In genomic region chr19:41861846-41862245, GRCh38 we compare ENCODE assay signal across 9 cellular contexts. TPM values are rescaled to one million over a fixed set of nuclear protein-coding genes. Genes with fewer than 3 reads are reported as not detected.
DNase-seq lines count a peak whose midpoint lies in the region; ATAC-seq and TF ChIP-seq lines count a peak whose summit lies in the region.
"Had no signal": no experiment of that assay in that cellular context is flagged by ENCODE, and none has a peak within 500 bp of the region (broad histone marks: within the 10 kb centered on the region; RNA-seq: fewer than 3 reads in every experiment).

No MANE protein-coding gene starts in this region.

- no peaks in the 10 kb centered on the region for H3K27me3 Mint-ChIP-seq in activated T-cell treated with anti-CD3 and anti-CD28 coated beads, Interleukin-2, amount 50 U/mL, for 4 hours (ENCODE audit: low read depth)
- no peaks in the 10 kb centered on the region for H3K27me3 Mint-ChIP-seq in activated T-cell treated with anti-CD3 and anti-CD28 coated beads, Interleukin-2, amount 50 U/mL, for 72 hours (ENCODE audit: low read depth)
- no peaks in the 10 kb centered on the region for H3K27me3 Mint-ChIP-seq in stimulated activated naive CD8-positive, alpha-beta T cell treated with anti-CD3 and anti-CD28 coated beads, Interleukin-15, amount 100 ng/mL, for 72 hours

- TF ChIP-seq CTCF in hepatocyte (IDR thresholded peaks at IDR 0.05; ENCODE audit: poor library complexity) (no peak), esophagus squamous epithelium (IDR thresholded peaks at IDR 0.05) (no peak)

- H3K27ac ChIP-seq in hepatocyte (no peak overlapping the region), esophagus squamous epithelium (no peak overlapping the region)

- no peak overlapping the region for H2AFZ ChIP-seq in hepatocyte

- H3K4me1 ChIP-seq in hepatocyte (ENCODE audit: insufficient read depth): peaks cover 14% of the 10 kb centered on the region
- H3K4me1 ChIP-seq in esophagus squamous epithelium: peaks cover 17 to 69% (median 48%) of the 10 kb centered on the region in 3 donors

- H3K4me3 ChIP-seq in hepatocyte (no peak overlapping the region), esophagus squamous epithelium (peak overlapping the region in 2 of 4 donors; percentile 94 to 97)

- no peaks in the 10 kb centered on the region for H3K9me2 ChIP-seq in hepatocyte (replicated peaks; ENCODE audit: insufficient read depth)

- H3K4me2 ChIP-seq in hepatocyte: peak overlapping the region; percentile 97

- H3K36me3 ChIP-seq in hepatocyte (replicated peaks; ENCODE audit: insufficient read depth, low read depth) (no peaks in the 10 kb centered on the region), esophagus squamous epithelium (peaks cover 17 to 61% (median 35%) of the 10 kb centered on the region in 3 donors)

- ATAC-seq in activated T-cell treated with anti-CD3 and anti-CD28 coated beads, Interleukin-2, amount 50 U/mL, for 4 hours: no peak
- ATAC-seq in activated T-cell treated with anti-CD3 and anti-CD28 coated beads, Interleukin-2, amount 50 U/mL, for 72 hours (replicated peaks in 1 of 2): no peak
- no peak for ATAC-seq in stimulated activated naive CD8-positive, alpha-beta T cell treated with anti-CD3 and anti-CD28 coated beads, Interleukin-15, amount 100 ng/mL, for 72 hours
- no peak for ATAC-seq in HG02571 (IDR thresholded peaks at IDR 0.05; ENCODE audit: unreplicated experiment)

- no peak for TF ChIP-seq POLR2A in esophagus squamous epithelium (IDR thresholded peaks at IDR 0.05)

- peaks cover 61% of the 10 kb centered on the region for H3K79me2 ChIP-seq in hepatocyte

- H3K36me3 Mint-ChIP-seq in activated T-cell treated with anti-CD3 and anti-CD28 coated beads, Interleukin-2, amount 50 U/mL, for 4 hours (ENCODE audit: insufficient read depth): peaks cover 44% of the 10 kb centered on the region
- H3K36me3 Mint-ChIP-seq in activated T-cell treated with anti-CD3 and anti-CD28 coated beads, Interleukin-2, amount 50 U/mL, for 72 hours (ENCODE audit: insufficient read depth in 2 of 2): peaks cover 25 to 57% of the 10 kb centered on the region in 2 donors

- intact Hi-C loops in esophagus squamous epithelium (cut with DNase I): no loop called here

- H3K27ac Mint-ChIP-seq in activated T-cell treated with anti-CD3 and anti-CD28 coated beads, Interleukin-2, amount 50 U/mL, for 72 hours: peak overlapping the region; percentile 86
- H3K27ac Mint-ChIP-seq in stimulated activated naive CD8-positive, alpha-beta T cell treated with anti-CD3 and anti-CD28 coated beads, Interleukin-15, amount 100 ng/mL, for 72 hours: peak overlapping the region; percentile 97 to 99

- WGBS in hepatocyte (ENCODE audit: low lambda C conversion rate, missing lambda C conversion rate): 92% methylated on average over 9 of the region's 9 CpGs
- WGBS in esophagus squamous epithelium, 2 donors: 55 to 68% methylated on average over 7 to 8 of the region's 9 CpGs

- H3K27me3 ChIP-seq in hepatocyte (no peaks in the 10 kb centered on the region), esophagus squamous epithelium (no peaks in the 10 kb centered on the region)
- H3K27me3 ChIP-seq: adrenal gland had no signal

- peaks cover 54% of the 10 kb centered on the region for H4K20me1 ChIP-seq in hepatocyte (ENCODE audit: insufficient read depth, poor library complexity, severe bottlenecking)

- peak overlapping the region; percentile 88 for H3K4me3 Mint-ChIP-seq in activated T-cell treated with anti-CD3 and anti-CD28 coated beads, Interleukin-2, amount 50 U/mL, for 4 hours
- H3K4me3 Mint-ChIP-seq in activated T-cell treated with anti-CD3 and anti-CD28 coated beads, Interleukin-2, amount 50 U/mL, for 72 hours: peak overlapping the region; percentile 91 to 99
- H3K4me3 Mint-ChIP-seq in stimulated activated naive CD8-positive, alpha-beta T cell treated with anti-CD3 and anti-CD28 coated beads, Interleukin-15, amount 100 ng/mL, for 72 hours: peak overlapping the region; percentile 86 to 90

- peaks cover 55% of the 10 kb centered on the region for H3K4me1 Mint-ChIP-seq in activated T-cell treated with anti-CD3 and anti-CD28 coated beads, Interleukin-2, amount 50 U/mL, for 4 hours (ENCODE audit: low read depth)
- peaks cover 64% of the 10 kb centered on the region for H3K4me1 Mint-ChIP-seq in activated T-cell treated with anti-CD3 and anti-CD28 coated beads, Interleukin-2, amount 50 U/mL, for 72 hours (ENCODE audit: low read depth)
- H3K4me1 Mint-ChIP-seq in stimulated activated naive CD8-positive, alpha-beta T cell treated with anti-CD3 and anti-CD28 coated beads, Interleukin-15, amount 100 ng/mL, for 72 hours: peaks cover 61% of the 10 kb centered on the region

- H3K9me3 ChIP-seq in hepatocyte (ENCODE audit: low read depth) (no peaks in the 10 kb centered on the region), esophagus squamous epithelium (no peaks in the 10 kb centered on the region)
- H3K9me3 ChIP-seq: adrenal gland had no signal

- no peak for DNase-seq in activated T-cell treated with anti-CD3 and anti-CD28 coated beads, Interleukin-2, amount 50 U/mL, for 4 hours
- no peak for DNase-seq in activated T-cell treated with anti-CD3 and anti-CD28 coated beads, Interleukin-2, amount 50 U/mL, for 1 hour
- DNase-seq in activated T-cell treated with anti-CD3 and anti-CD28 coated beads, Interleukin-2, amount 50 U/mL, for 72 hours: no peak
- DNase-seq in hepatocyte (ENCODE audit: low spot score): no peak
- DNase-seq in stimulated activated naive CD8-positive, alpha-beta T cell treated with anti-CD3 and anti-CD28 coated beads, Interleukin-15, amount 100 ng/mL, for 72 hours: no peak
- no peak for DNase-seq in kidney tubule cell (ENCODE audit: low spot score)
- DNase-seq in esophagus squamous epithelium (lab: John Stamatoyannopoulos, UW): no peak
- DNase-seq: adrenal gland had no signal

- H3K9me3 Mint-ChIP-seq in activated T-cell treated with anti-CD3 and anti-CD28 coated beads, Interleukin-2, amount 50 U/mL, for 4 hours: no peaks in the 10 kb centered on the region
- H3K9me3 Mint-ChIP-seq in activated T-cell treated with anti-CD3 and anti-CD28 coated beads, Interleukin-2, amount 50 U/mL, for 72 hours: no peaks in the 10 kb centered on the region
- no peaks in the 10 kb centered on the region for H3K9me3 Mint-ChIP-seq in stimulated activated naive CD8-positive, alpha-beta T cell treated with anti-CD3 and anti-CD28 coated beads, Interleukin-15, amount 100 ng/mL, for 72 hours

RNA-seq across cellular contexts. Expression of gene RPS19, which starts 1.8 kb away (rescaled TPM):
- total RNA-seq in activated T-cell treated with anti-CD3 and anti-CD28 coated beads, Interleukin-2, amount 50 U/mL, for 4 hours: 1,000 to 10,000 TPM; 3,437 to 3,718 (median 3,468) TPM
- 1,000 to 10,000 TPM; 4,101 to 4,133 TPM for total RNA-seq in activated T-cell treated with anti-CD3 and anti-CD28 coated beads, Interleukin-2, amount 50 U/mL, for 72 hours
- total RNA-seq in hepatocyte (740 and 840 TPM in 2 replicates), esophagus squamous epithelium (1,000 to 10,000 TPM in 3 of 4 donors, 100 to 1,000 TPM in 1; 922 to 1,801 (median 1,460) TPM)
- 1,425 and 1,529 TPM in 2 replicates for polyA plus RNA-seq in hepatocyte

RNA-seq across cellular contexts. Expression of gene CD79A, which starts 15.2 kb away (rescaled TPM):
- 1 to 10 TPM; 2.2 to 7.8 (median 2.7) TPM for total RNA-seq in activated T-cell treated with anti-CD3 and anti-CD28 coated beads, Interleukin-2, amount 50 U/mL, for 4 hours
- 10 to 100 TPM; 12.3 to 27.5 TPM for total RNA-seq in activated T-cell treated with anti-CD3 and anti-CD28 coated beads, Interleukin-2, amount 50 U/mL, for 72 hours
- total RNA-seq in hepatocyte (0.37 TPM in 1 of 2 replicates, not detected in the other), esophagus squamous epithelium (1 to 10 TPM in 2 of 4 donors, not detected in 2; 1.7 to 3.1 TPM)
- polyA plus RNA-seq in hepatocyte: 0.27 TPM in 1 of 2 replicates, not detected in the other

RNA-seq across cellular contexts. Expression of gene DMRTC2, which starts 17.0 kb away (rescaled TPM):
- total RNA-seq in activated T-cell treated with anti-CD3 and anti-CD28 coated beads, Interleukin-2, amount 50 U/mL, for 4 hours: not detected
- total RNA-seq in activated T-cell treated with anti-CD3 and anti-CD28 coated beads, Interleukin-2, amount 50 U/mL, for 72 hours: not detected
- total RNA-seq in hepatocyte (not detected in 2 replicates), esophagus squamous epithelium (not detected)
- not detected in 2 replicates for polyA plus RNA-seq in hepatocyte
- total RNA-seq: adrenal gland had no signal
- polyA plus RNA-seq: adrenal gland had no signal

RNA-seq across cellular contexts. Expression of gene LYPD4, which starts 17.4 kb away (rescaled TPM):
- total RNA-seq in activated T-cell treated with anti-CD3 and anti-CD28 coated beads, Interleukin-2, amount 50 U/mL, for 4 hours: not detected
- total RNA-seq in activated T-cell treated with anti-CD3 and anti-CD28 coated beads, Interleukin-2, amount 50 U/mL, for 72 hours: not detected
- not detected in 2 replicates for total RNA-seq in hepatocyte
- polyA plus RNA-seq in hepatocyte: not detected in 2 replicates
- not detected for total RNA-seq in esophagus squamous epithelium
- total RNA-seq: adrenal gland had no signal

RNA-seq across cellular contexts. Expression of gene ARHGEF1, which starts 21.1 kb away (rescaled TPM):
- 100 to 1,000 TPM; 286 to 314 (median 301) TPM for total RNA-seq in activated T-cell treated with anti-CD3 and anti-CD28 coated beads, Interleukin-2, amount 50 U/mL, for 4 hours
- total RNA-seq in activated T-cell treated with anti-CD3 and anti-CD28 coated beads, Interleukin-2, amount 50 U/mL, for 72 hours: 100 to 1,000 TPM; 371 to 446 TPM
- total RNA-seq in hepatocyte (22.1 and 29.7 TPM in 2 replicates), esophagus squamous epithelium (10 to 100 TPM; 31.0 to 59.5 (median 56.2) TPM)
- 67.8 and 71.7 TPM in 2 replicates for polyA plus RNA-seq in hepatocyte
